ENCODE assay signal across 23 cellular contexts in genomic region chr13:64997438-64997837, GRCh38.
DNase-seq lines count a peak whose midpoint lies in the region; ATAC-seq and TF ChIP-seq lines count a peak whose summit lies in the region.
"Had no signal": no experiment of that assay in that cellular context is flagged by ENCODE, and none has a peak within 500 bp of the region (broad histone marks: within the 10 kb centered on the region; RNA-seq: fewer than 3 reads in every experiment).

No MANE protein-coding gene starts in this region.

- no peak overlapping the region for H4K5ac ChIP-seq in H9 (ENCODE audit: insufficient read length, low read depth, low read length)

- H3K9me3 Mint-ChIP-seq in H9 (no peaks in the 10 kb centered on the region), endothelial cell (ENCODE audit: unreplicated experiment) (no peaks in the 10 kb centered on the region)

- H4K8ac ChIP-seq in H9 (replicated peaks; ENCODE audit: insufficient read length, low read depth, low read length), result no peak overlapping the region

- no peaks in the 10 kb centered on the region for H3K79me2 ChIP-seq in H9 (ENCODE audit: insufficient read depth, low read length)
- no peaks in the 10 kb centered on the region for H3K79me2 ChIP-seq in PC-3 (ENCODE audit: low read length)
- H3K79me2 ChIP-seq in smooth muscle cell (ENCODE audit: low read depth), result no peaks in the 10 kb centered on the region

- no peak overlapping the region for H3K9ac ChIP-seq in H9 (ENCODE audit: extremely low read depth, insufficient read length, low read length)
- H3K9ac ChIP-seq in PC-3 (ENCODE audit: low read length), result no peak overlapping the region
- H3K9ac ChIP-seq in smooth muscle cell (ENCODE audit: low read depth), result no peak overlapping the region

- H3K9me2 ChIP-seq in PC-3 (replicated peaks; ENCODE audit: low read length), result no peaks in the 10 kb centered on the region

- H3K18ac ChIP-seq in H9 (ENCODE audit: insufficient read length, low read depth, low read length), result no peak overlapping the region

- H3K4me1 Mint-ChIP-seq in H9 (peaks cover 2 to 6% of the 10 kb centered on the region in 2 experiments; a peak in 3 of 4 replicates), endothelial cell (ENCODE audit: unreplicated experiment) (no peaks in the 10 kb centered on the region)
- H3K4me1 Mint-ChIP-seq: CD14-positive monocyte had no signal

- H3K4me3 ChIP-seq in PC-3 (ENCODE audit: low read length) (no peak overlapping the region), smooth muscle cell (no peak overlapping the region), aorta (ENCODE audit: low read length in 2 of 2) (no peak overlapping the region)
- H3K4me3 ChIP-seq: K562 had no signal

- CTCF ChIA-PET in PC-3 (lab: Charles Lee), result no interaction called here

- no peak overlapping the region for H3K23ac ChIP-seq in H9 (ENCODE audit: insufficient read length, low read depth, low read length)

- H3K4me3 Mint-ChIP-seq in H9 (no peak overlapping the region), endothelial cell (ENCODE audit: unreplicated experiment) (no peak overlapping the region)
- H3K4me3 Mint-ChIP-seq: CD14-positive monocyte had no signal

- intact Hi-C loops in PC-3 (cut with micrococcal nuclease) (no loop called here), aorta (cut with DNase I) (no loop called here)

- H2BK12ac ChIP-seq in H9 (ENCODE audit: insufficient read length, low read depth, low read length), result no peak overlapping the region

- WGBS in H9 (ENCODE audit: extremely low coverage, insufficient read length, low lambda C conversion rate), result no CpG with 5 or more reads among the region's 5 CpGs
- WGBS in smooth muscle cell (ENCODE audit: low lambda C conversion rate), result 82% methylated on average over 5 of the region's 5 CpGs
- WGBS in aorta, 2 donors, result 28% methylated on average over 5 of the region's 5 CpGs

- H3K23me2 ChIP-seq in H9 (ENCODE audit: insufficient read length, low read depth, low read length, poor library complexity, severe bottlenecking), result no peaks in the 10 kb centered on the region

- H3K79me1 ChIP-seq in H9 (ENCODE audit: insufficient read depth, low read depth, low read length, poor library complexity, severe bottlenecking), result no peaks in the 10 kb centered on the region

- H3K36me3 ChIP-seq in PC-3 (ENCODE audit: low read depth, low read length), result no peaks in the 10 kb centered on the region
- H3K36me3 ChIP-seq in smooth muscle cell (ENCODE audit: low read depth), result no peaks in the 10 kb centered on the region
- H3K36me3 ChIP-seq in aorta (ENCODE audit: control insufficient read depth in 1 of 2, insufficient read depth in 2 of 2, low read length in 1 of 2), result no peaks in the 10 kb centered on the region

- peaks cover 0 to 7% (median 3%) of the 10 kb centered on the region in 3 experiments; a peak in 1 of 7 replicates for H3K36me3 Mint-ChIP-seq in H9 (ENCODE audit: insufficient read depth in 1 of 3, low read depth in 3 of 3)
- H3K36me3 Mint-ChIP-seq in endothelial cell (ENCODE audit: low read depth, unreplicated experiment), result no peaks in the 10 kb centered on the region
- H3K36me3 Mint-ChIP-seq: CD14-positive monocyte had no signal

- H2BK5ac ChIP-seq in H9 (ENCODE audit: insufficient read length, low read length), result no peak overlapping the region

- POLR2A ChIA-PET in PC-3 (lab: Charles Lee; ENCODE audit: unreplicated experiment), result no interaction called here

- H2BK120ac ChIP-seq in H9 (ENCODE audit: low read depth, low read length, poor library complexity, severe bottlenecking), result no peak overlapping the region

- H3K27me3 Mint-ChIP-seq in H9 (ENCODE audit: low read depth), result no peaks in the 10 kb centered on the region
- H3K27me3 Mint-ChIP-seq in endothelial cell (ENCODE audit: unreplicated experiment), result no peaks in the 10 kb centered on the region

- no peak overlapping the region for H2BK15ac ChIP-seq in H9 (ENCODE audit: low read depth, low read length)

- no peaks in the 10 kb centered on the region for H4K20me1 ChIP-seq in H9 (ENCODE audit: control insufficient read depth, insufficient read depth, insufficient read length)
- no peaks in the 10 kb centered on the region for H4K20me1 ChIP-seq in PC-3 (ENCODE audit: low read length)
- H4K20me1 ChIP-seq in smooth muscle cell (ENCODE audit: low read depth), result no peaks in the 10 kb centered on the region

- H2AFZ ChIP-seq in H9 (ENCODE audit: low read length) (no peak overlapping the region), PC-3 (ENCODE audit: low read length) (no peak overlapping the region), smooth muscle cell (ENCODE audit: low read depth) (no peak overlapping the region)

- no peak overlapping the region for H3K27ac ChIP-seq in H9 (ENCODE audit: insufficient read length, low read depth, low read length)
- H3K27ac ChIP-seq in PC-3 (ENCODE audit: low read length), result no peak overlapping the region
- H3K27ac ChIP-seq in smooth muscle cell (ENCODE audit: low read depth), result no peak overlapping the region
- H3K27ac ChIP-seq in aorta (ENCODE audit: low read depth in 1 of 2, low read length in 2 of 2), result no peak overlapping the region
- H3K27ac ChIP-seq: HL-60 had no signal

- H3K14ac ChIP-seq in H9 (ENCODE audit: insufficient read depth, low read length), result no peak overlapping the region

- H3F3A ChIP-seq in PC-3 (ENCODE audit: low read length, unreplicated experiment) (no peaks in the 10 kb centered on the region), smooth muscle cell (ENCODE audit: low read depth) (no peaks in the 10 kb centered on the region)

- H3K4me2 ChIP-seq in H9 (ENCODE audit: insufficient read depth, insufficient read length, low read length), result no peak overlapping the region
- H3K4me2 ChIP-seq in PC-3 (ENCODE audit: low read length), result no peak overlapping the region
- no peak overlapping the region for H3K4me2 ChIP-seq in smooth muscle cell

- H3K4me1 ChIP-seq in H9 (ENCODE audit: insufficient read depth, low read length), result no peaks in the 10 kb centered on the region; the same call in 1 of the 2 replicates
- H3K4me1 ChIP-seq in PC-3 (ENCODE audit: insufficient read depth, low read length), result no peaks in the 10 kb centered on the region
- H3K4me1 ChIP-seq in smooth muscle cell (ENCODE audit: low read depth), result no peaks in the 10 kb centered on the region
- H3K4me1 ChIP-seq in aorta (ENCODE audit: control insufficient read depth in 1 of 2, insufficient read depth in 2 of 2, low read length in 2 of 2), result no peaks in the 10 kb centered on the region

- no peak overlapping the region for H4K91ac ChIP-seq in H9 (ENCODE audit: insufficient read length, low read depth, low read length)

- H3K9me3 ChIP-seq in H9 (ENCODE audit: control insufficient read depth, low read depth, low read length) (no peaks in the 10 kb centered on the region), PC-3 (ENCODE audit: low read length) (no peaks in the 10 kb centered on the region), smooth muscle cell (replicated peaks; ENCODE audit: low read depth) (no peaks in the 10 kb centered on the region), aorta (ENCODE audit: control insufficient read depth, low read length) (no peaks in the 10 kb centered on the region)

- H3K4ac ChIP-seq in H9 (ENCODE audit: low read depth, low read length), result no peak overlapping the region

- no peak overlapping the region for H2BK20ac ChIP-seq in H9 (ENCODE audit: low read depth, low read length, poor library complexity, severe bottlenecking)

- no peak overlapping the region for H3K56ac ChIP-seq in H9 (ENCODE audit: insufficient read length, low read depth, low read length)

- no peaks in the 10 kb centered on the region for H3K27me3 ChIP-seq in H9 (ENCODE audit: insufficient read depth, low read length)
- H3K27me3 ChIP-seq in PC-3 (ENCODE audit: low read length), result no peaks in the 10 kb centered on the region
- no peaks in the 10 kb centered on the region for H3K27me3 ChIP-seq in smooth muscle cell (ENCODE audit: low read depth)
- no peaks in the 10 kb centered on the region for H3K27me3 ChIP-seq in aorta (ENCODE audit: control insufficient read depth in 1 of 2, insufficient read depth in 2 of 2, low read length in 1 of 2)

- H2AK5ac ChIP-seq in H9 (ENCODE audit: insufficient read length, low read length), result no peak overlapping the region

- H3T11ph ChIP-seq in H9 (ENCODE audit: low read length), result no peak overlapping the region

- TF ChIP-seq CTCF in H9 (conservative IDR thresholded peaks at IDR 0.05), result peak; percentile 44
- TF ChIP-seq CTCF in PC-3 (conservative IDR thresholded peaks at IDR 0.05; ENCODE audit: low read depth, low read length), result peak; percentile 33; the same call in 1 of the 2 replicates
- TF ChIP-seq CTCF in endothelial cell (IDR thresholded peaks at IDR 0.05; ENCODE audit: unreplicated experiment), result peak; percentile 63
- peak; percentile 13 for TF ChIP-seq CTCF in smooth muscle cell (IDR thresholded peaks at IDR 0.05; ENCODE audit: borderline replicate concordance, insufficient read depth, poor library complexity, severe bottlenecking)

- H3K27ac Mint-ChIP-seq in H9 (no peak overlapping the region), endothelial cell (ENCODE audit: unreplicated experiment) (no peak overlapping the region)
- H3K27ac Mint-ChIP-seq: CD14-positive monocyte had no signal

- BruUV-seq in PC-3 (replicated peaks; lab: Mats Ljungman, UMichigan), result no TSS peak

- ATAC-seq in PC-3 (no peak), HG02588 (IDR thresholded peaks at IDR 0.05; ENCODE audit: unreplicated experiment) (no peak), aorta (ENCODE audit: low FRiP score) (no peak)
- ATAC-seq: HCT116, HepG2, K562 had no signal

- DNase-seq in H9, result no peak
- DNase-seq in PC-3, result peak; percentile 18
- DNase-seq in endothelial cell (ENCODE audit: low spot score), result no peak
- DNase-seq in smooth muscle cell (lab: John Stamatoyannopoulos, UW; ENCODE audit: unreplicated experiment), result no peak
- no peak for DNase-seq in T-helper 1 cell
- no peak for DNase-seq in aorta
- no peak for DNase-seq in NCI-H2029 treated with DMSO at 0.1 percent for 48 hours (lab: John Stamatoyannopoulos, UW)
- DNase-seq: ACHN, GOT3, NCI-H1092 treated with DMSO at 0.1 percent for 48 hours, NCI-H146, NCI-H2029, NCI-H345, NCI-H524 treated with DMSO at 0.1 percent for 48 hours, NCI-H82, Right ventricle myocardium superior, SW 1271 had no signal

Comparison
In these comparisons a context has a peak if more than half of its experiments do, and no peak if none do; other contexts are left out.
1. CTCF ChIP-seq: peak in every context shown above with its lines; median percentile 63 in endothelial cell; 44 in H9; 33 in PC-3; 13 in smooth muscle cell.